Comparison of ENCODE assay signal across 1 cellular context in genomic region chr5:79493596-79494343, GRCh38.
TF ChIP-seq lines count a peak whose summit lies in the region.

No MANE protein-coding gene starts in this region.

TF ChIP-seq in HepG2, 621 proteins besides CTCF, POLR2A, EP300 and RAD21:
- TF ChIP-seq, protein P1, sequence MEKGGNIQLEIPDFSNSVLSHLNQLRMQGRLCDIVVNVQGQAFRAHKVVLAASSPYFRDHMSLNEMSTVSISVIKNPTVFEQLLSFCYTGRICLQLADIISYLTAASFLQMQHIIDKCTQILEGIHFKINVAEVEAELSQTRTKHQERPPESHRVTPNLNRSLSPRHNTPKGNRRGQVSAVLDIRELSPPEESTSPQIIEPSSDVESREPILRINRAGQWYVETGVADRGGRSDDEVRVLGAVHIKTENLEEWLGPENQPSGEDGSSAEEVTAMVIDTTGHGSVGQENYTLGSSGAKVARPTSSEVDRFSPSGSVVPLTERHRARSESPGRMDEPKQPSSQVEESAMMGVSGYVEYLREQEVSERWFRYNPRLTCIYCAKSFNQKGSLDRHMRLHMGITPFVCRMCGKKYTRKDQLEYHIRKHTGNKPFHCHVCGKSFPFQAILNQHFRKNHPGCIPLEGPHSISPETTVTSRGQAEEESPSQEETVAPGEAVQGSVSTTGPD (CRISPR knock-in tag; IDR thresholded peaks at IDR 0.05) = no peak
- TF ChIP-seq, protein P2, sequence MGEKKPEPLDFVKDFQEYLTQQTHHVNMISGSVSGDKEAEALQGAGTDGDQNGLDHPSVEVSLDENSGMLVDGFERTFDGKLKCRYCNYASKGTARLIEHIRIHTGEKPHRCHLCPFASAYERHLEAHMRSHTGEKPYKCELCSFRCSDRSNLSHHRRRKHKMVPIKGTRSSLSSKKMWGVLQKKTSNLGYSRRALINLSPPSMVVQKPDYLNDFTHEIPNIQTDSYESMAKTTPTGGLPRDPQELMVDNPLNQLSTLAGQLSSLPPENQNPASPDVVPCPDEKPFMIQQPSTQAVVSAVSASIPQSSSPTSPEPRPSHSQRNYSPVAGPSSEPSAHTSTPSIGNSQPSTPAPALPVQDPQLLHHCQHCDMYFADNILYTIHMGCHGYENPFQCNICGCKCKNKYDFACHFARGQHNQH (CRISPR knock-in tag; IDR thresholded peaks at IDR 0.05) = no peak
- no peak for TF ChIP-seq ETV6 (CRISPR knock-in tag; conservative IDR thresholded peaks at IDR 0.05)
- no peak for TF ChIP-seq RNF2 (conservative IDR thresholded peaks at IDR 0.05; ENCODE audit: low read depth)
- TF ChIP-seq ZNF644 (CRISPR knock-in tag; IDR thresholded peaks at IDR 0.05; ENCODE audit: low read depth) = no peak
- TF ChIP-seq, protein P3, sequence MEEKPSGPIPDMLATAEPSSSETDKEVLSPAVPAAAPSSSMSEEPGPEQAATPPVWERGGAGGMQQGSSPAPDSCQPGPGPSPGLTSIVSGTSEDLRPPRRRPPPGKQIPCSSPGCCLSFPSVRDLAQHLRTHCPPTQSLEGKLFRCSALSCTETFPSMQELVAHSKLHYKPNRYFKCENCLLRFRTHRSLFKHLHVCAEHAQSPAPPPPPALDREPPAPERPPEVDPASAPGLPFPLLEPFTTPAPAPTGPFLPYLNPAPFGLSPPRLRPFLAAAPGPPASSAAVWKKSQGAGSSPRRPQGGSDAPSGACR (CRISPR knock-in tag; IDR thresholded peaks at IDR 0.05) = no peak
- no peak for TF ChIP-seq PHF5A (CRISPR knock-in tag; IDR thresholded peaks at IDR 0.05; ENCODE audit: low read depth, unreplicated experiment)
- no peak for TF ChIP-seq HBP1 (CRISPR knock-in tag; IDR thresholded peaks at IDR 0.05; ENCODE audit: low read depth)
- TF ChIP-seq ZNF687 (CRISPR knock-in tag; IDR thresholded peaks at IDR 0.05) = no peak
- no peak for TF ChIP-seq MTA1 (CRISPR knock-in tag; IDR thresholded peaks at IDR 0.05; ENCODE audit: borderline replicate concordance)
- TF ChIP-seq, protein P4, sequence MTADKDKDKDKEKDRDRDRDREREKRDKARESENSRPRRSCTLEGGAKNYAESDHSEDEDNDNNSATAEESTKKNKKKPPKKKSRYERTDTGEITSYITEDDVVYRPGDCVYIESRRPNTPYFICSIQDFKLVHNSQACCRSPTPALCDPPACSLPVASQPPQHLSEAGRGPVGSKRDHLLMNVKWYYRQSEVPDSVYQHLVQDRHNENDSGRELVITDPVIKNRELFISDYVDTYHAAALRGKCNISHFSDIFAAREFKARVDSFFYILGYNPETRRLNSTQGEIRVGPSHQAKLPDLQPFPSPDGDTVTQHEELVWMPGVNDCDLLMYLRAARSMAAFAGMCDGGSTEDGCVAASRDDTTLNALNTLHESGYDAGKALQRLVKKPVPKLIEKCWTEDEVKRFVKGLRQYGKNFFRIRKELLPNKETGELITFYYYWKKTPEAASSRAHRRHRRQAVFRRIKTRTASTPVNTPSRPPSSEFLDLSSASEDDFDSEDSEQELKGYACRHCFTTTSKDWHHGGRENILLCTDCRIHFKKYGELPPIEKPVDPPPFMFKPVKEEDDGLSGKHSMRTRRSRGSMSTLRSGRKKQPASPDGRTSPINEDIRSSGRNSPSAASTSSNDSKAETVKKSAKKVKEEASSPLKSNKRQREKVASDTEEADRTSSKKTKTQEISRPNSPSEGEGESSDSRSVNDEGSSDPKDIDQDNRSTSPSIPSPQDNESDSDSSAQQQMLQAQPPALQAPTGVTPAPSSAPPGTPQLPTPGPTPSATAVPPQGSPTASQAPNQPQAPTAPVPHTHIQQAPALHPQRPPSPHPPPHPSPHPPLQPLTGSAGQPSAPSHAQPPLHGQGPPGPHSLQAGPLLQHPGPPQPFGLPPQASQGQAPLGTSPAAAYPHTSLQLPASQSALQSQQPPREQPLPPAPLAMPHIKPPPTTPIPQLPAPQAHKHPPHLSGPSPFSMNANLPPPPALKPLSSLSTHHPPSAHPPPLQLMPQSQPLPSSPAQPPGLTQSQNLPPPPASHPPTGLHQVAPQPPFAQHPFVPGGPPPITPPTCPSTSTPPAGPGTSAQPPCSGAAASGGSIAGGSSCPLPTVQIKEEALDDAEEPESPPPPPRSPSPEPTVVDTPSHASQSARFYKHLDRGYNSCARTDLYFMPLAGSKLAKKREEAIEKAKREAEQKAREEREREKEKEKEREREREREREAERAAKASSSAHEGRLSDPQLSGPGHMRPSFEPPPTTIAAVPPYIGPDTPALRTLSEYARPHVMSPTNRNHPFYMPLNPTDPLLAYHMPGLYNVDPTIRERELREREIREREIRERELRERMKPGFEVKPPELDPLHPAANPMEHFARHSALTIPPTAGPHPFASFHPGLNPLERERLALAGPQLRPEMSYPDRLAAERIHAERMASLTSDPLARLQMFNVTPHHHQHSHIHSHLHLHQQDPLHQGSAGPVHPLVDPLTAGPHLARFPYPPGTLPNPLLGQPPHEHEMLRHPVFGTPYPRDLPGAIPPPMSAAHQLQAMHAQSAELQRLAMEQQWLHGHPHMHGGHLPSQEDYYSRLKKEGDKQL (CRISPR knock-in tag; IDR thresholded peaks at IDR 0.05; ENCODE audit: low read depth) = no peak
- TF ChIP-seq ZNF17 (CRISPR knock-in tag; IDR thresholded peaks at IDR 0.05) = no peak
